In the genomic region with DNA sequence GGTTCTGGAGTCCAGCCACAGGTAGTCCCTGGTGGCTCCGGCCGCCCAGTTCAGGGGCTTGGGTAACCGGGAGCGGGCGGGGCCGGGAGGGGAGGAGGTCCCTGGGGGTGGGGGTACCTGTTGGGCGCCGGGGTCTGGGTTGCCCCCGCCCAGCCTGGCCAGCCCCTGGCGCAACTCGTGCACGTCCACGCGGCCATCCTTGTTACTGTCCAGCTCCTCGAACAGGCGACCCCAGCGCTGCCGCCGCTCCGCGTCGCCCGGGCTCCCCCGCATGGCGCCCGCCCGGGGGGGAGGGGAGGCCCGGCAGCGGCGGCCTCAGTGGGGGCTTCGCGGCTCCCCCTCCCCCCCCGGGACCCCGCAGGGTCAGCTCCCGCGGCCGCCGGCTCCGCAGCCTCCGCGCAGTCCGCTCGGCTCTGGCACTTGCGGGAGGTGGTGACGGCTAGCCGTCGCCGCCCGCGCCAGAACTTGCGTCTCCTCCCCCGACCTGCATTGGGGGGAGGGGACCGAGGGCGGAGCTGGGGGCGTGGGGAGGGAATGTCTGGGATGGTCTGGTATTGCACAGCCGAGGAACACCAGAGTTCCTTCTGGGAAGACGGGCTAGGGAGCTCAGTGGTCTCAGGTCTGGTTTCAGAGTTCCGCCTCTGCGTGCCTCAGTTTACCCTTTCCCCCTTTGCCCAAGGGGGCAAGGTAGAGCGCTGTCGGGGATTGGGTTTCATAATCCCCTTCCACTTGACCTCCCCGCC, we compare ENCODE assay signal across 8 cellular contexts. TPM values are rescaled to one million over a fixed set of nuclear protein-coding genes. Genes with fewer than 3 reads are reported as not detected.
DNase-seq lines count a peak whose midpoint lies in the region; ATAC-seq, FAIRE-seq and TF ChIP-seq lines count a peak whose summit lies in the region.

TSS of gene SLC25A23 (minus strand) at position 437 of the 743 bp plus-strand sequence. CDS start at position 273, 164 bp downstream.

- peaks cover 5% of the 10 kb centered on the region for H3K9me3 ChIP-seq in WERI-Rb-1 (ENCODE audit: severe bottlenecking)
- no peaks in the 10 kb centered on the region for H3K9me3 ChIP-seq in kidney (ENCODE audit: control insufficient read depth in 1 of 2, low read length in 2 of 2)

- TF ChIP-seq CTCF in WERI-Rb-1 (IDR thresholded peaks at IDR 0.05; ENCODE audit: low read depth, low read length) (no peak), kidney (IDR thresholded peaks at IDR 0.05; ENCODE audit: borderline replicate concordance, extremely low read depth, insufficient read depth) (no peak)

- no peak for FAIRE-seq in kidney (lab: Jason Lieb, UNC)

- intact Hi-C loops in kidney (cut with DNase I), result no loop called here

- peaks cover 3 to 11% of the 10 kb centered on the region in 2 donors for H3K4me1 ChIP-seq in kidney (ENCODE audit: control insufficient read depth in 1 of 2, insufficient read depth in 1 of 2, low read depth in 1 of 2, low read length in 2 of 2)

- H3K9ac ChIP-seq in kidney (ENCODE audit: low read length in 2 of 2), result peak within 1 kb of the TSS; percentile 60 to 61

- DNase-seq in GF-D8 (lab: John Stamatoyannopoulos, UW), result peak; percentile 20
- peak; percentile 96 for DNase-seq in H7
- DNase-seq in NCI-H1092 (lab: John Stamatoyannopoulos, UW), result peak; percentile 56
- DNase-seq in WERI-Rb-1, result peak; percentile 82
- DNase-seq in cerebellar cortex (ENCODE audit: low spot score), result peak; percentile 78
- DNase-seq in kidney, result peak; percentile 91
- peak; percentile 80 for DNase-seq in stimulated activated CD4-positive, alpha-beta T cell treated with anti-CD3 and anti-CD28 coated beads, Interleukin-15, amount 100 ng/mL, for 24 hours

- H3K4me3 ChIP-seq in H7 (ENCODE audit: insufficient read depth, low read depth, low read length), result peak within 1 kb of the TSS; percentile 72
- peak within 1 kb of the TSS; percentile 80 for H3K4me3 ChIP-seq in WERI-Rb-1 (ENCODE audit: low read depth, low read length)
- peak within 1 kb of the TSS; percentile 88 to 94 for H3K4me3 ChIP-seq in kidney (ENCODE audit: low read length in 2 of 2)

- H3K27me3 ChIP-seq in H7 (ENCODE audit: control insufficient read depth, insufficient read depth, low read length) (peaks cover 22% of the 10 kb centered on the region), WERI-Rb-1 (ENCODE audit: insufficient read depth, low read depth, severe bottlenecking) (no peaks in the 10 kb centered on the region)

- no peak for ATAC-seq in HG02852 (IDR thresholded peaks at IDR 0.05; ENCODE audit: unreplicated experiment)

- H3K27ac ChIP-seq in WERI-Rb-1, result peak within 1 kb of the TSS; percentile 61
- H3K27ac ChIP-seq in kidney (ENCODE audit: low read depth in 2 of 2, low read length in 2 of 2), result peak within 1 kb of the TSS; percentile 88 to 91

- H3K36me3 ChIP-seq in H7 (replicated peaks; ENCODE audit: control insufficient read depth, insufficient read depth, low read length) (no peaks in the 10 kb centered on the region; the same call in 1 of the 2 replicates), WERI-Rb-1 (peaks cover 17% of the 10 kb centered on the region), kidney (ENCODE audit: control insufficient read depth in 1 of 2, insufficient read depth in 2 of 2, low read length in 2 of 2) (peaks cover under 1 to 9% of the 10 kb centered on the region in 2 donors)

RNA-seq across cellular contexts. Expression of gene SLC25A23, which starts in this region (rescaled TPM):
- 25.9 and 31.6 TPM in 2 replicates for total RNA-seq in H7 (2014; rRNA removed; shearing (Covaris generic))
- 76.6 TPM for total RNA-seq in kidney
- polyA plus RNA-seq in kidney (ENCODE audit: insufficient read depth, low read depth, low replicate concordance), result 69.2 TPM

Comparison
In these comparisons a context has a peak if more than half of its experiments do, and no peak if none do; other contexts are left out.
1. DNase-seq: peak in every context shown above with its lines; median percentile 96 in H7; 91 in kidney; 82 in WERI-Rb-1; 80 in stimulated activated CD4-positive, alpha-beta T cell treated with anti-CD3 and anti-CD28 coated beads, Interleukin-15, amount 100 ng/mL, for 24 hours; 78 in cerebellar cortex; 56 in NCI-H1092; 20 in GF-D8.